11 cellular contexts compared by ENCODE assay signal in genomic region chr14:103880986-103881926, GRCh38. TPM values are rescaled to one million over a fixed set of nuclear protein-coding genes. Genes with fewer than 3 reads are reported as not detected.
DNase-seq lines count a peak whose midpoint lies in the region; ATAC-seq, FAIRE-seq and TF ChIP-seq lines count a peak whose summit lies in the region.
"Had no signal": no experiment of that assay in that cellular context is flagged by ENCODE, and none has a peak within 500 bp of the region (broad histone marks: within the 10 kb centered on the region; RNA-seq: fewer than 3 reads in every experiment).

No MANE protein-coding gene starts in this region.

- H3K4me3 ChIP-seq in esophagus (ENCODE audit: low read depth in 1 of 2, low read length in 2 of 2) (no peak overlapping the region), mucosa of rectum (ENCODE audit: low read length in 2 of 2) (peak overlapping the region; percentile 58 to 82), subcutaneous abdominal adipose tissue (ENCODE audit: low read depth in 1 of 5, low read length in 5 of 5) (peak overlapping the region in 4 of 5 donors; percentile 10 to 55 (median 46)), endodermal cell (ENCODE audit: low read length) (no peak overlapping the region)

- H3K36me3 ChIP-seq in esophagus (ENCODE audit: control insufficient read depth in 2 of 2, insufficient read depth in 2 of 2, low read length in 1 of 2) (no peaks in the 10 kb centered on the region), mucosa of rectum (ENCODE audit: control insufficient read depth in 2 of 2, insufficient read depth in 2 of 2, low read length in 2 of 2) (no peaks in the 10 kb centered on the region), subcutaneous abdominal adipose tissue (ENCODE audit: control insufficient read depth in 5 of 5, insufficient read depth in 5 of 5, low read length in 5 of 5) (no peaks in the 10 kb centered on the region), endodermal cell (ENCODE audit: control insufficient read depth, insufficient read depth, low read length) (no peaks in the 10 kb centered on the region)

- H3K27me3 ChIP-seq in esophagus (ENCODE audit: control insufficient read depth in 1 of 2, insufficient read depth in 2 of 2, low read length in 2 of 2) (no peaks in the 10 kb centered on the region), mucosa of rectum (ENCODE audit: control insufficient read depth in 2 of 2, insufficient read depth in 2 of 2, low read length in 2 of 2) (no peaks in the 10 kb centered on the region), subcutaneous abdominal adipose tissue (ENCODE audit: control insufficient read depth in 5 of 5, insufficient read depth in 4 of 5, low read length in 5 of 5) (peaks cover 0 to 12% (median 0%) of the 10 kb centered on the region in 5 donors), endodermal cell (ENCODE audit: control insufficient read depth, insufficient read depth, low read length, poor library complexity, severe bottlenecking) (no peaks in the 10 kb centered on the region)

- no peaks in the 10 kb centered on the region for H3K9me3 Mint-ChIP-seq in endodermal cell

- no peaks in the 10 kb centered on the region for H3K36me3 Mint-ChIP-seq in endodermal cell (ENCODE audit: low read depth)

- peak; percentile 51 for DNase-seq in RPMI8226
- DNase-seq in endodermal cell = no peak
- DNase-seq in GM19239 (ENCODE audit: insufficient read length, low spot score) = no peak
- no peak for DNase-seq in dedifferentiated amniotic fluid mesenchymal stem cell (ENCODE audit: extremely low spot score)
- DNase-seq: foreskin keratinocyte, NCI-H510A, SW 1271 had no signal

- H3K27ac ChIP-seq in esophagus (ENCODE audit: low read depth in 2 of 2, low read length in 1 of 2) (peak overlapping the region; percentile 9 to 34), mucosa of rectum (ENCODE audit: low read depth in 2 of 2, low read length in 2 of 2) (peak overlapping the region; percentile 94 to 97), subcutaneous abdominal adipose tissue (ENCODE audit: low read depth, low read length) (no peak overlapping the region), endodermal cell (ENCODE audit: low read depth, low read length) (no peak overlapping the region)
- H3K27ac ChIP-seq: foreskin keratinocyte had no signal

- no peak for FAIRE-seq in GM19239 (lab: Jason Lieb, UNC)

- no peaks in the 10 kb centered on the region for H3K27me3 Mint-ChIP-seq in endodermal cell (ENCODE audit: insufficient read depth)

- H3K9me3 ChIP-seq in esophagus (ENCODE audit: control insufficient read depth in 2 of 2, insufficient read depth in 1 of 2, low read depth in 1 of 2, low read length in 1 of 2) = no peaks in the 10 kb centered on the region
- H3K9me3 ChIP-seq in mucosa of rectum (ENCODE audit: control insufficient read depth in 2 of 2, low read length in 2 of 2) = no peaks in the 10 kb centered on the region
- no peaks in the 10 kb centered on the region for H3K9me3 ChIP-seq in subcutaneous abdominal adipose tissue (ENCODE audit: control insufficient read depth in 5 of 5, low read length in 5 of 5)
- H3K9me3 ChIP-seq in endodermal cell (ENCODE audit: control insufficient read depth, low read length) = no peaks in the 10 kb centered on the region

- H3K4me3 Mint-ChIP-seq in endodermal cell = no peak overlapping the region

- no peak overlapping the region for H3K27ac Mint-ChIP-seq in endodermal cell

- H3K4me1 Mint-ChIP-seq in endodermal cell = peaks cover 14% of the 10 kb centered on the region

- ATAC-seq in GM19467 (IDR thresholded peaks at IDR 0.05; ENCODE audit: unreplicated experiment) = no peak

- peaks cover 12 to 24% of the 10 kb centered on the region in 2 donors for H3K4me1 ChIP-seq in esophagus (ENCODE audit: control insufficient read depth in 2 of 2, insufficient read depth in 2 of 2, low read length in 1 of 2)
- peaks cover 39 to 41% of the 10 kb centered on the region in 2 donors for H3K4me1 ChIP-seq in mucosa of rectum (ENCODE audit: control insufficient read depth in 2 of 2, insufficient read depth in 2 of 2, low read length in 2 of 2)
- H3K4me1 ChIP-seq in subcutaneous abdominal adipose tissue (ENCODE audit: control insufficient read depth in 5 of 5, insufficient read depth in 5 of 5, low read length in 5 of 5) = peaks cover 17 to 39% (median 28%) of the 10 kb centered on the region in 5 donors
- peaks cover 9% of the 10 kb centered on the region for H3K4me1 ChIP-seq in endodermal cell (ENCODE audit: control insufficient read depth, insufficient read depth, low read length)
- H3K4me1 ChIP-seq: foreskin keratinocyte had no signal

- no peak for TF ChIP-seq CTCF in endodermal cell (conservative IDR thresholded peaks at IDR 0.05)

- WGBS in esophagus, 2 donors = 63 to 71% methylated on average over 25 of the region's 25 CpGs
- WGBS in endodermal cell (ENCODE audit: insufficient coverage in 1 of 2, insufficient read length in 1 of 2), 2 experiments = 93 to 98% methylated on average over 16 to 25 of the region's 25 CpGs

- peak overlapping the region; percentile 68 to 84 for H3K9ac ChIP-seq in mucosa of rectum (ENCODE audit: low read depth in 1 of 2, low read length in 2 of 2)
- H3K9ac ChIP-seq in subcutaneous abdominal adipose tissue (ENCODE audit: low read length in 5 of 5) = peak overlapping the region in 2 of 5 donors; percentile 20 to 25
- no peak overlapping the region for H3K9ac ChIP-seq in endodermal cell (ENCODE audit: extremely low read depth, low read length, poor library complexity, severe bottlenecking)

RNA-seq across cellular contexts. Expression of gene PPP1R13B, which starts 33.9 kb away (rescaled TPM):
- 10 to 100 TPM; 16.4 to 28.4 TPM for polyA plus RNA-seq in esophagus
- total RNA-seq in endodermal cell = 10 to 100 TPM; 15.6 to 17.5 TPM
- 3.3 TPM for polyA plus RNA-seq in endodermal cell (2013, experiment 1 of 2)
- 4.4 TPM for polyA plus RNA-seq in endodermal cell (2013, experiment 2 of 2)

RNA-seq across cellular contexts. Expression of gene TDRD9, which starts 47.0 kb away (rescaled TPM):
- polyA plus RNA-seq in esophagus = under 1 TPM; 0.28 to 0.39 TPM
- not detected for total RNA-seq in endodermal cell
- not detected for polyA plus RNA-seq in endodermal cell (2013, experiment 1 of 2)
- polyA plus RNA-seq in endodermal cell (2013, experiment 2 of 2) = not detected

Comparison
In these comparisons a context has a peak if more than half of its experiments do, and no peak if none do; other contexts are left out.
1. H3K27ac ChIP-seq: peak in esophagus (2 of 2) and mucosa of rectum (2 of 2); none in subcutaneous abdominal adipose tissue (single experiment) and endodermal cell (single experiment).
2. H3K4me3 ChIP-seq: peak in mucosa of rectum (2 of 2) and subcutaneous abdominal adipose tissue (4 of 5); none in esophagus (0 of 2) and endodermal cell (single experiment).